Comparison of ENCODE assay signal across 19 cellular contexts in genomic region chr1:12049625-12050024, GRCh38. TPM values are rescaled to one million over a fixed set of nuclear protein-coding genes. Genes with fewer than 3 reads are reported as not detected.
DNase-seq lines count a peak whose midpoint lies in the region; FAIRE-seq and TF ChIP-seq lines count a peak whose summit lies in the region.
"Had no signal": no experiment of that assay in that cellular context is flagged by ENCODE, and none has a peak within 500 bp of the region (broad histone marks: within the 10 kb centered on the region; RNA-seq: fewer than 3 reads in every experiment).

No MANE protein-coding gene starts in this region.

- no peak overlapping the region for H3K9ac ChIP-seq in KMS-11

- H3K4me3 ChIP-seq in KMS-11 (IDR thresholded peaks at IDR 0.05; ENCODE audit: insufficient read depth, low read depth, low read length) (no peak overlapping the region), osteoblast (ENCODE audit: insufficient read depth, low read length) (no peak overlapping the region)
- H3K4me3 ChIP-seq: SJSA1, skin epidermis had no signal

- H3K36me3 ChIP-seq in KMS-11 (ENCODE audit: insufficient read depth) (no peaks in the 10 kb centered on the region), osteoblast (ENCODE audit: insufficient read depth, low read length) (no peaks in the 10 kb centered on the region)
- H3K36me3 ChIP-seq: SJSA1 had no signal

- DNase-seq in DMS53 (lab: John Stamatoyannopoulos, UW) (peak; percentile 50), DMS53 treated with DMSO at 0.1 percent for 48 hours (lab: John Stamatoyannopoulos, UW; ENCODE audit: unreplicated experiment) (no peak), NOMO-1 treated with dmso at 0.1 percent for 144 hours (lab: John Stamatoyannopoulos, UW; ENCODE audit: unreplicated experiment) (peak; percentile 24), osteoblast (ENCODE audit: insufficient read length, low spot score, missing footprints) (peak; percentile 23), GM10266 (ENCODE audit: extremely low spot score) (no peak), NCI-H2029 treated with DMSO at 0.1 percent for 48 hours (lab: John Stamatoyannopoulos, UW) (no peak), H54 (ENCODE audit: insufficient read length, low spot score) (no peak)
- DNase-seq: 8988T; Calu3; erythroblast; glutamatergic neuron; NCI-H1694 treated with DMSO at 0.1 percent for 48 hours; NCI-H774; nucleus accumbens; stimulated activated naive CD8-positive, alpha-beta T cell treated with anti-CD3 and anti-CD28 coated beads, Interleukin-15, amount 100 ng/mL, for 72 hours had no signal

- H3K9me3 ChIP-seq in osteoblast (ENCODE audit: low read depth, low read length): no peaks in the 10 kb centered on the region
- H3K9me3 ChIP-seq: SJSA1 had no signal

- H3K4me1 ChIP-seq in KMS-11 (ENCODE audit: low read depth, poor library complexity, severe bottlenecking): peaks cover 89% of the 10 kb centered on the region
- H3K4me1 ChIP-seq in osteoblast (ENCODE audit: insufficient read depth, low read length): peaks cover 24% of the 10 kb centered on the region

- no peak for TF ChIP-seq POLR2A in H54 (IDR thresholded peaks at IDR 0.05; ENCODE audit: low read depth, low read length)

- H2AFZ ChIP-seq in KMS-11 (ENCODE audit: low read depth): no peak overlapping the region
- no peak overlapping the region for H2AFZ ChIP-seq in osteoblast (ENCODE audit: low read length)

- H3K27me3 ChIP-seq in KMS-11 (ENCODE audit: insufficient read depth, low read depth): no peaks in the 10 kb centered on the region; the same call in 1 of the 2 replicates
- no peaks in the 10 kb centered on the region for H3K27me3 ChIP-seq in osteoblast (ENCODE audit: insufficient read depth, low read length)

- no peaks in the 10 kb centered on the region for H4K20me1 ChIP-seq in KMS-11 (ENCODE audit: insufficient read depth)
- no peaks in the 10 kb centered on the region for H4K20me1 ChIP-seq in osteoblast (ENCODE audit: insufficient read depth, low read length)

- H3K4me2 ChIP-seq in KMS-11 (peak overlapping the region; percentile 36; the same call in 1 of the 2 replicates), osteoblast (ENCODE audit: insufficient read depth, low read length) (no peak overlapping the region)

- TF ChIP-seq CTCF in KMS-11 (conservative IDR thresholded peaks at IDR 0.05; ENCODE audit: low read depth, low read length) (no peak), osteoblast (IDR thresholded peaks at IDR 0.05; ENCODE audit: extremely low read depth, low read depth, low read length) (peak; percentile 14), GM10266 (IDR thresholded peaks at IDR 0.05; ENCODE audit: control insufficient read depth, insufficient read depth, low read depth, missing control alignments) (no peak)

- H3K27ac ChIP-seq in KMS-11 (no peak overlapping the region), osteoblast (ENCODE audit: low read depth, low read length) (no peak overlapping the region)
- H3K27ac ChIP-seq: SJSA1, skin epidermis had no signal

- FAIRE-seq in H54 (lab: Jason Lieb, UNC): no peak
- FAIRE-seq: keratinocyte had no signal

- H3K79me2 ChIP-seq in KMS-11 (ENCODE audit: insufficient read depth, low read depth) (no peaks in the 10 kb centered on the region), osteoblast (ENCODE audit: insufficient read depth, low read length) (no peaks in the 10 kb centered on the region)

RNA-seq across cellular contexts. Expression of gene TNFRSF8, which starts 13.5 kb away (rescaled TPM):
- total RNA-seq in osteoblast: under 0.01 and 0.29 TPM in 2 replicates
- total RNA-seq: Calu3, SJSA1 had no signal

RNA-seq across cellular contexts. Expression of gene MIIP, which starts 30.3 kb away (rescaled TPM):
- 24.2 and 26.4 TPM in 2 replicates for total RNA-seq in osteoblast

Comparison
In these comparisons a context has a peak if more than half of its experiments do, and no peak if none do; other contexts are left out.
1. DNase-seq: peak in DMS53 (single experiment), NOMO-1 treated with dmso at 0.1 percent for 144 hours (single experiment) and osteoblast (single experiment); none in DMS53 treated with DMSO at 0.1 percent for 48 hours (single experiment), GM10266 (single experiment), NCI-H2029 treated with DMSO at 0.1 percent for 48 hours (single experiment) and H54 (single experiment).